ENCODE assay signal across 14 cellular contexts in the genomic region with DNA sequence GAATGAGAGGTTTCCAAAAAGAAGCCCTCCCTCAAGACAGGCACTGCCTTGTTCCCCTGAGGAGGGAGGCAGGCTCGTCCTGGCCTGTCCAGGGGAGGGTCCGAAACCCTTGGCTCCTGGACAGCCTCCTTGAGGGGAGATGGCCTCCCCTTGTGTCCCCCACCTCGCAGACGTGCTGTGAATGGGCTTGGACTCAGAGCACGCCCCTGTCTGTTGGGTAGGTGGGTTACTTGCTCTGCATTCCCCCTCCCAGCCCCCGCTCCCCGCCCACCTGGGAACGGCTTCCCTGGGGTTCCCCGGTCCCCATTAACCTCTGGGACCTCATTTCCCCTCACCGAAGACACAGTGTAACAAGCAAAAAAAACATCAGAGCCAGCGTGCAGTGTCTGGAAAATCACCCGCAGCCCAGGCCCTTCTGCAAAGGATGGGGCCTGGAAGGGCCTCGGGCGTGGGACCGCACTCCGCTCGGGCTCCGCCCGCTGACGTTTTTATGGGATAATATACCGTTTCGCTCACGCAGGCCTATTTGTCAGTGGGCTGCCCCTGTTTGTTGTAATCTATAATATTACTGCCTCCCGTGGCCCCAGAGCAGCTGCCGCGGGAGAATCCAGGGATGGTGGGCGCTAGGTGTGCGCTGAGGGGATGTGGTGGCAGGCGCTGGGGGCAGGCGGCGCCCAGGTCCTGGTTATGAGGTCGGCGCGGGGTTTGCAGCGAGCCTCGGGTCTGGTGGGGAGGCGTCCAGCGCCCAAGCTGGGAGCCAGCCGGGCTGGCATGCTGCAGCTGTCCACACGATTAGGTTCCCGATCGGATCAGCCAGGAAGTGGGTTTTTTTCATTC. TPM values are rescaled to one million over a fixed set of nuclear protein-coding genes. Genes with fewer than 3 reads are reported as not detected.
DNase-seq lines count a peak whose midpoint lies in the region; ATAC-seq, FAIRE-seq and TF ChIP-seq lines count a peak whose summit lies in the region.
"Had no signal": no experiment of that assay in that cellular context is flagged by ENCODE, and none has a peak within 500 bp of the region (broad histone marks: within the 10 kb centered on the region; RNA-seq: fewer than 3 reads in every experiment).

No MANE protein-coding gene starts in this region.

- H3K79me2 ChIP-seq in HepG2 (ENCODE audit: insufficient read depth, low read length), result no peaks in the 10 kb centered on the region

- H4K20me1 ChIP-seq in HepG2 (ENCODE audit: insufficient read depth, low read length), result peaks cover 4% of the 10 kb centered on the region; the same call in 1 of the 2 replicates

- TF ChIP-seq EP300 in HepG2 (IDR thresholded peaks at IDR 0.05; ENCODE audit: low read depth in 2 of 2, low read length in 2 of 2), result no peak
- no peak for TF ChIP-seq EP300 in HepG2 (CRISPR knock-in tag; IDR thresholded peaks at IDR 0.05; ENCODE audit: borderline replicate concordance)
- no peak for TF ChIP-seq EP300 in esophagus muscularis mucosa (IDR thresholded peaks at IDR 0.05)
- no peak for TF ChIP-seq EP300 in ovary (IDR thresholded peaks at IDR 0.05)

- no peak overlapping the region for H3K4me3 ChIP-seq in HepG2 (replicated peaks in 1 of 3; ENCODE audit: insufficient read depth in 1 of 3, low read depth in 2 of 3, low read length in 3 of 3)
- no peak overlapping the region for H3K4me3 ChIP-seq in right lobe of liver
- H3K4me3 ChIP-seq in esophagus muscularis mucosa, result peak overlapping the region in 1 of 4 donors; percentile 33
- peak overlapping the region; percentile 14 for H3K4me3 ChIP-seq in ovary
- H3K4me3 ChIP-seq in vagina, result peak overlapping the region in 1 of 2 donors; percentile 3
- H3K4me3 ChIP-seq in aorta (ENCODE audit: low read length in 2 of 2), result no peak overlapping the region

- in situ Hi-C loops in HepG2 (cut with HindIII; ENCODE audit: extremely low pct_ligation_motif_present, low pct_unique_long_range_greater_than_20kb), result no loop called here

- no peak for TF ChIP-seq CTCF in HepG2 (CRISPR knock-in tag; IDR thresholded peaks at IDR 0.05)
- no peak for TF ChIP-seq CTCF in right lobe of liver (IDR thresholded peaks at IDR 0.05)
- TF ChIP-seq CTCF in esophagus muscularis mucosa (IDR thresholded peaks at IDR 0.05), result no peak
- no peak for TF ChIP-seq CTCF in ovary (IDR thresholded peaks at IDR 0.05)
- TF ChIP-seq CTCF in vagina (IDR thresholded peaks at IDR 0.05), result no peak

- no peak for ATAC-seq in HepG2
- ATAC-seq in right lobe of liver, result no peak
- ATAC-seq in GM19452 (IDR thresholded peaks at IDR 0.05; ENCODE audit: unreplicated experiment), result no peak
- no peak for ATAC-seq in aorta (ENCODE audit: low FRiP score)

- no peak overlapping the region for H3K27ac ChIP-seq in HepG2 (ENCODE audit: extremely low read length, insufficient read depth, low read length)
- H3K27ac ChIP-seq in right lobe of liver, result no peak overlapping the region
- peak overlapping the region; percentile 96 to 100 (median 99) for H3K27ac ChIP-seq in esophagus muscularis mucosa (replicated peaks in 1 of 4)
- no peak overlapping the region for H3K27ac ChIP-seq in ovary
- H3K27ac ChIP-seq in vagina, result peak overlapping the region; percentile 26
- H3K27ac ChIP-seq in aorta (ENCODE audit: low read depth in 1 of 2, low read length in 2 of 2), result peak overlapping the region in 1 of 2 donors; percentile 59

- peaks cover 2 to 13% of the 10 kb centered on the region in 2 experiments; a peak in 3 of 5 replicates for H3K27me3 ChIP-seq in HepG2 (ENCODE audit: control insufficient read depth in 1 of 2, insufficient read depth in 2 of 2, low read length in 2 of 2)
- H3K27me3 ChIP-seq in right lobe of liver, result no peaks in the 10 kb centered on the region
- no peaks in the 10 kb centered on the region for H3K27me3 ChIP-seq in esophagus muscularis mucosa
- no peaks in the 10 kb centered on the region for H3K27me3 ChIP-seq in ovary
- no peaks in the 10 kb centered on the region for H3K27me3 ChIP-seq in vagina
- H3K27me3 ChIP-seq in aorta (ENCODE audit: control insufficient read depth in 1 of 2, insufficient read depth in 2 of 2, low read length in 1 of 2), result no peaks in the 10 kb centered on the region

- DNase-seq in HepG2 (ENCODE audit: low spot score), result no peak
- DNase-seq in right lobe of liver, result no peak
- DNase-seq in esophagus muscularis mucosa (ENCODE audit: extremely low spot score), result no peak
- DNase-seq in ovary, result peak in 1 of 5 donors; percentile 57
- DNase-seq in vagina (ENCODE audit: extremely low spot score in 2 of 2), result no peak
- DNase-seq in posterior vena cava (ENCODE audit: low spot score), result no peak
- no peak for DNase-seq in aorta
- DNase-seq: activated T-cell treated with anti-CD3 and anti-CD28 coated beads, Interleukin-2, amount 50 U/mL, for 24 hours; amniotic stem cell; foreskin fibroblast; NCI-H1436; NK-92 treated with Interleukin-12 subunit alpha and Interleukin-12 subunit beta, amount 100 ng/mL, for 24 hours had no signal

- intact Hi-C loops in HepG2 (cut with micrococcal nuclease; ENCODE audit: unreplicated experiment), result no loop called here
- intact Hi-C loops in right lobe of liver (cut with DNase I), result loop anchor here in 1 of 2 donors (10.0 kb wide), 1 partner anchor 68 kb away; no protein-coding TSS in a partner anchor
- intact Hi-C loops in esophagus muscularis mucosa (cut with DNase I), result no loop called here
- intact Hi-C loops in ovary (cut with DNase I), result loop anchor here in 1 of 4 donors (10.0 kb wide), 1 partner anchor 78 kb away; no protein-coding TSS in a partner anchor
- intact Hi-C loops in vagina (cut with DNase I), result no loop called here
- intact Hi-C loops in posterior vena cava (cut with DNase I), result no loop called here
- intact Hi-C loops in aorta (cut with DNase I), result no loop called here

- no TSS peak for BruUV-seq in HepG2 (replicated peaks; lab: Mats Ljungman, UMichigan)

- peaks cover 11% of the 10 kb centered on the region for H3K4me1 ChIP-seq in HepG2 (ENCODE audit: insufficient read depth, low read length)
- H3K4me1 ChIP-seq in right lobe of liver, result peaks cover 0 to 7% (median 3%) of the 10 kb centered on the region in 4 donors
- H3K4me1 ChIP-seq in esophagus muscularis mucosa, result peaks cover 65 to 98% (median 87%) of the 10 kb centered on the region in 4 donors
- peaks cover 23% of the 10 kb centered on the region for H3K4me1 ChIP-seq in ovary (ENCODE audit: insufficient read depth)
- H3K4me1 ChIP-seq in vagina, result peaks cover 57% of the 10 kb centered on the region
- peaks cover 0 to 4% of the 10 kb centered on the region in 2 donors for H3K4me1 ChIP-seq in aorta (ENCODE audit: control insufficient read depth in 1 of 2, insufficient read depth in 2 of 2, low read length in 2 of 2)

- H3K36me3 ChIP-seq in HepG2 (replicated peaks in 1 of 2; ENCODE audit: control insufficient read depth in 1 of 2, insufficient read depth in 2 of 2, low read length in 2 of 2) (no peaks in the 10 kb centered on the region), right lobe of liver (no peaks in the 10 kb centered on the region), esophagus muscularis mucosa (no peaks in the 10 kb centered on the region), ovary (no peaks in the 10 kb centered on the region), vagina (no peaks in the 10 kb centered on the region), aorta (ENCODE audit: control insufficient read depth in 1 of 2, insufficient read depth in 2 of 2, low read length in 1 of 2) (no peaks in the 10 kb centered on the region)

- no peak overlapping the region for H3K9ac ChIP-seq in HepG2 (ENCODE audit: insufficient read depth, low read depth, low read length)

- TF ChIP-seq RAD21 in HepG2 (CRISPR knock-in tag; IDR thresholded peaks at IDR 0.05), result no peak

- no peak overlapping the region for H2AFZ ChIP-seq in HepG2 (ENCODE audit: low read length)

- no peaks in the 10 kb centered on the region for H3K9me3 ChIP-seq in HepG2 (ENCODE audit: low read length)
- H3K9me3 ChIP-seq in right lobe of liver, result no peaks in the 10 kb centered on the region
- H3K9me3 ChIP-seq in esophagus muscularis mucosa, result no peaks in the 10 kb centered on the region
- no peaks in the 10 kb centered on the region for H3K9me3 ChIP-seq in ovary
- H3K9me3 ChIP-seq in vagina, result no peaks in the 10 kb centered on the region
- no peaks in the 10 kb centered on the region for H3K9me3 ChIP-seq in aorta (ENCODE audit: control insufficient read depth, low read length)

- no peak for FAIRE-seq in HepG2 (lab: Jason Lieb, UNC)
- FAIRE-seq: islet of Langerhans had no signal

- 80% methylated on average over 41 of the region's 42 CpGs for WGBS in HepG2 (ENCODE audit: low lambda C conversion rate)
- WGBS in right lobe of liver (ENCODE audit: insufficient coverage, low coverage, low lambda C conversion rate, missing lambda C conversion rate), result 75% methylated on average over 9 of the region's 42 CpGs
- WGBS in esophagus muscularis mucosa, result 67% methylated on average over 32 of the region's 42 CpGs
- 82 to 89% (median 88%) methylated on average over 42 of the region's 42 CpGs for WGBS in ovary, 3 donors
- 75 to 78% methylated on average over 42 of the region's 42 CpGs for WGBS in aorta, 2 donors

- POLR2A ChIA-PET in HepG2 (lab: Yijun Ruan, JAX), result no interaction called here

- TF ChIP-seq POLR2A in HepG2 (IDR thresholded peaks at IDR 0.05; ENCODE audit: insufficient read depth in 1 of 2, low read depth in 2 of 2, low read length in 2 of 2) (no peak), right lobe of liver (IDR thresholded peaks at IDR 0.05) (no peak), esophagus muscularis mucosa (IDR thresholded peaks at IDR 0.05; ENCODE audit: low read depth) (no peak), ovary (IDR thresholded peaks at IDR 0.05) (no peak), vagina (IDR thresholded peaks at IDR 0.05) (no peak)

- no peak overlapping the region for H3K4me2 ChIP-seq in HepG2 (ENCODE audit: low read depth, low read length)

- CTCF ChIA-PET in HepG2 (lab: Yijun Ruan, JAX; ENCODE audit: low intra/inter-chr PET ratio, low total read pairs), result no interaction called here

RNA-seq across cellular contexts. Expression of gene BAHCC1, which starts 11.1 kb away (rescaled TPM):
- 0.94 and 1.7 TPM in 2 replicates for total RNA-seq in HepG2 (2016; rRNA removed; fragmentation: Illumina TruSeq; extraction: Trizol)
- 1.4 and 1.8 TPM in 2 replicates for total RNA-seq in HepG2 (2016; cell fraction: cytosol; rRNA removed; fragmentation: Illumina TruSeq; extraction: Trizol; ENCODE audit: low read depth)
- total RNA-seq in HepG2 (2016; cell fraction: insoluble cytoplasmic fraction; rRNA removed; fragmentation: Illumina TruSeq; extraction: Trizol), result 1.2 and 1.8 TPM in 2 replicates
- 1.2 and 1.9 TPM in 2 replicates for total RNA-seq in HepG2 (2016; cell fraction: membrane; rRNA removed; fragmentation: Illumina TruSeq; extraction: Trizol)
- total RNA-seq in HepG2 (2016; cell fraction: nucleus; rRNA removed; fragmentation: Illumina TruSeq; extraction: Trizol), result 2.8 and 3.9 TPM in 2 replicates
- 1.4 TPM in 2 replicates for polyA plus RNA-seq in HepG2 (2011; rRNA removed)
- polyA plus RNA-seq in HepG2 (2011; cell fraction: cytosol; rRNA removed), result 0.42 and 0.64 TPM in 2 replicates
- polyA plus RNA-seq in HepG2 (2011; cell fraction: nucleus; rRNA removed), result 15.9 and 22.2 TPM in 2 replicates
- polyA plus RNA-seq in HepG2 (2012), result 1.8 and 2.5 TPM in 2 replicates
- 1.1 and 1.4 TPM in 2 replicates for polyA plus RNA-seq in HepG2 (2016; cell fraction: cytosol; fragmentation: Illumina TruSeq; extraction: Trizol; ENCODE audit: low read depth)
- polyA plus RNA-seq in HepG2 (2016; cell fraction: insoluble cytoplasmic fraction; fragmentation: Illumina TruSeq; extraction: Trizol; ENCODE audit: low read depth), result 1.3 and 1.9 TPM in 2 replicates
- 1.9 and 2.3 TPM in 2 replicates for polyA plus RNA-seq in HepG2 (2016; cell fraction: membrane; fragmentation: Illumina TruSeq; extraction: Trizol; ENCODE audit: low read depth)
- polyA plus RNA-seq in HepG2 (2016; cell fraction: nucleus; fragmentation: Illumina TruSeq; extraction: Trizol; ENCODE audit: insufficient read depth, low read depth), result 9.5 and 11.0 TPM in 2 replicates
- polyA minus RNA-seq in HepG2 (2011; rRNA and poly(A)+ RNA removed; ENCODE audit: low replicate concordance), result 1.7 and 5.4 TPM in 2 replicates
- polyA minus RNA-seq in HepG2 (2011; cell fraction: cytosol; rRNA and poly(A)+ RNA removed), result 1.1 and 1.9 TPM in 2 replicates
- 5.5 and 5.9 TPM in 2 replicates for polyA minus RNA-seq in HepG2 (2011; cell fraction: nucleus; rRNA and poly(A)+ RNA removed)
- 1 to 10 TPM; 2.5 to 6.4 (median 4.9) TPM for total RNA-seq in right lobe of liver
- 10 to 100 TPM; 15.9 to 38.1 (median 21.1) TPM for total RNA-seq in esophagus muscularis mucosa
- total RNA-seq in ovary, result 10 to 100 TPM in 6 of 7 donors, 1 to 10 TPM in 1; 7.6 to 31.9 (median 24.2) TPM
- polyA plus RNA-seq in ovary, result 10 to 100 TPM in 1 of 2 donors, 1 to 10 TPM in 1; 1.9 to 16.0 TPM
- 9.1 TPM for total RNA-seq in vagina
- 10 to 100 TPM; 17.3 to 19.1 TPM for total RNA-seq in posterior vena cava
- total RNA-seq in aorta, result 10 to 100 TPM; 22.8 to 49.3 TPM
- 10 to 100 TPM in 1 of 2 donors, 1 to 10 TPM in 1; 3.9 to 16.8 TPM for polyA plus RNA-seq in aorta

Comparison
In these comparisons a context has a peak if more than half of its experiments do, and no peak if none do; other contexts are left out.
1. H3K27ac ChIP-seq: peak in esophagus muscularis mucosa (4 of 4) and vagina (single experiment); none in HepG2 (single experiment), right lobe of liver (0 of 3) and ovary (0 of 2).